8 cellular contexts compared by ENCODE assay signal in genomic region chr12:2248901-2249381, GRCh38.
DNase-seq lines count a peak whose midpoint lies in the region; ATAC-seq and TF ChIP-seq lines count a peak whose summit lies in the region.

No MANE protein-coding gene starts in this region.

- no peaks in the 10 kb centered on the region for H3K4me1 Mint-ChIP-seq in activated T-helper 2 cell treated with anti-CD3 and anti-CD28 coated beads, Interferon-gamma antibody, Interleukin-2, Interleukin-4, amounts not matched to agents 10 μg/mL and 5 μg/mL and 100 μg/mL, durations not matched to agents 14 hours and 24 hours and 36 hours (ENCODE audit: low read depth)
- no peaks in the 10 kb centered on the region for H3K4me1 Mint-ChIP-seq in activated T-helper 1 cell treated with anti-CD3 and anti-CD28 coated beads, Interleukin-12 subunit alpha, Interleukin-12 subunit beta, Interleukin-2, Interleukin-4 antibody, amounts not matched to agents 30 ng/mL and 10 ng/mL and 1 ng/mL, durations not matched to agents 14 hours and 24 hours and 36 hours (ENCODE audit: low read depth)

- no peak overlapping the region for H3K4me3 Mint-ChIP-seq in activated T-helper 2 cell treated with anti-CD3 and anti-CD28 coated beads, Interferon-gamma antibody, Interleukin-2, Interleukin-4, amounts not matched to agents 10 μg/mL and 5 μg/mL and 100 μg/mL, durations not matched to agents 14 hours and 24 hours and 36 hours (ENCODE audit: low read depth)
- no peak overlapping the region for H3K4me3 Mint-ChIP-seq in activated T-helper 1 cell treated with anti-CD3 and anti-CD28 coated beads, Interleukin-12 subunit alpha, Interleukin-12 subunit beta, Interleukin-2, Interleukin-4 antibody, amounts not matched to agents 30 ng/mL and 10 ng/mL and 1 ng/mL, durations not matched to agents 14 hours and 24 hours and 36 hours

- H3K27ac Mint-ChIP-seq in activated T-helper 2 cell treated with anti-CD3 and anti-CD28 coated beads, Interferon-gamma antibody, Interleukin-2, Interleukin-4, amounts not matched to agents 10 μg/mL and 5 μg/mL and 100 μg/mL, durations not matched to agents 14 hours and 24 hours and 36 hours: no peak overlapping the region
- no peak overlapping the region for H3K27ac Mint-ChIP-seq in activated T-helper 1 cell treated with anti-CD3 and anti-CD28 coated beads, Interleukin-12 subunit alpha, Interleukin-12 subunit beta, Interleukin-2, Interleukin-4 antibody, amounts not matched to agents 30 ng/mL and 10 ng/mL and 1 ng/mL, durations not matched to agents 14 hours and 24 hours and 36 hours

- in situ Hi-C loops in GM13976 (cut with MboI; ENCODE audit: low sequenced_read_pairs, unreplicated experiment): no loop called here

- H3K9me3 Mint-ChIP-seq in activated T-helper 2 cell treated with anti-CD3 and anti-CD28 coated beads, Interferon-gamma antibody, Interleukin-2, Interleukin-4, amounts not matched to agents 10 μg/mL and 5 μg/mL and 100 μg/mL, durations not matched to agents 14 hours and 24 hours and 36 hours: no peaks in the 10 kb centered on the region
- no peaks in the 10 kb centered on the region for H3K9me3 Mint-ChIP-seq in activated T-helper 1 cell treated with anti-CD3 and anti-CD28 coated beads, Interleukin-12 subunit alpha, Interleukin-12 subunit beta, Interleukin-2, Interleukin-4 antibody, amounts not matched to agents 30 ng/mL and 10 ng/mL and 1 ng/mL, durations not matched to agents 14 hours and 24 hours and 36 hours

- TF ChIP-seq CTCF in GM13976 (IDR thresholded peaks at IDR 0.05; ENCODE audit: borderline replicate concordance, control extremely low read depth, extremely low read depth, insufficient read depth, missing control alignments): no peak

- no peaks in the 10 kb centered on the region for H3K27me3 Mint-ChIP-seq in activated T-helper 2 cell treated with anti-CD3 and anti-CD28 coated beads, Interferon-gamma antibody, Interleukin-2, Interleukin-4, amounts not matched to agents 10 μg/mL and 5 μg/mL and 100 μg/mL, durations not matched to agents 14 hours and 24 hours and 36 hours (ENCODE audit: low read depth)
- H3K27me3 Mint-ChIP-seq in activated T-helper 1 cell treated with anti-CD3 and anti-CD28 coated beads, Interleukin-12 subunit alpha, Interleukin-12 subunit beta, Interleukin-2, Interleukin-4 antibody, amounts not matched to agents 30 ng/mL and 10 ng/mL and 1 ng/mL, durations not matched to agents 14 hours and 24 hours and 36 hours (ENCODE audit: insufficient read depth): peaks cover 1% of the 10 kb centered on the region

- intact Hi-C loops in activated T-helper 2 cell treated with anti-CD3 and anti-CD28 coated beads, Interferon-gamma antibody, Interleukin-2, Interleukin-4, amounts not matched to agents 10 μg/mL and 5 μg/mL and 100 μg/mL, durations not matched to agents 14 hours and 24 hours and 36 hours (cut with micrococcal nuclease): no loop called here
- intact Hi-C loops in activated T-helper 1 cell treated with anti-CD3 and anti-CD28 coated beads, Interleukin-12 subunit alpha, Interleukin-12 subunit beta, Interleukin-2, Interleukin-4 antibody, amounts not matched to agents 30 ng/mL and 10 ng/mL and 1 ng/mL, durations not matched to agents 14 hours and 24 hours and 36 hours (cut with micrococcal nuclease): no loop called here

- peak; percentile 70 for DNase-seq in GM13976 (ENCODE audit: low spot score)
- peak; percentile 62 to 94 (median 89) for DNase-seq in NCI-H1417 (lab: John Stamatoyannopoulos, UW)
- DNase-seq in germinal center (ENCODE audit: low spot score): peak; percentile 84
- DNase-seq in activated T-helper 2 cell treated with anti-CD3 and anti-CD28 coated beads, Interferon-gamma antibody, Interleukin-2, Interleukin-4, amounts not matched to agents 10 μg/mL and 5 μg/mL and 100 μg/mL, durations not matched to agents 14 hours and 24 hours and 36 hours (ENCODE audit: low spot score): no peak
- DNase-seq in SIG-M5 (lab: John Stamatoyannopoulos, UW): no peak
- no peak for DNase-seq in activated T-helper 1 cell treated with anti-CD3 and anti-CD28 coated beads, Interleukin-12 subunit alpha, Interleukin-12 subunit beta, Interleukin-2, Interleukin-4 antibody, amounts not matched to agents 30 ng/mL and 10 ng/mL and 1 ng/mL, durations not matched to agents 14 hours and 24 hours and 36 hours (ENCODE audit: low spot score)
- no peak for DNase-seq in cerebellar cortex (ENCODE audit: low spot score)

- ATAC-seq in GM21717 (IDR thresholded peaks at IDR 0.05; ENCODE audit: unreplicated experiment): peak; percentile 87

- no peaks in the 10 kb centered on the region for H3K36me3 Mint-ChIP-seq in activated T-helper 2 cell treated with anti-CD3 and anti-CD28 coated beads, Interferon-gamma antibody, Interleukin-2, Interleukin-4, amounts not matched to agents 10 μg/mL and 5 μg/mL and 100 μg/mL, durations not matched to agents 14 hours and 24 hours and 36 hours (ENCODE audit: low read depth)
- H3K36me3 Mint-ChIP-seq in activated T-helper 1 cell treated with anti-CD3 and anti-CD28 coated beads, Interleukin-12 subunit alpha, Interleukin-12 subunit beta, Interleukin-2, Interleukin-4 antibody, amounts not matched to agents 30 ng/mL and 10 ng/mL and 1 ng/mL, durations not matched to agents 14 hours and 24 hours and 36 hours (ENCODE audit: low read depth): no peaks in the 10 kb centered on the region

Comparison
In these comparisons a context has a peak if more than half of its experiments do, and no peak if none do; other contexts are left out.
1. DNase-seq: peak in GM13976 (single experiment), NCI-H1417 (3 of 3) and germinal center (single experiment); none in activated T-helper 2 cell treated with anti-CD3 and anti-CD28 coated beads, Interferon-gamma antibody, Interleukin-2, Interleukin-4, amounts not matched to agents 10 μg/mL and 5 μg/mL and 100 μg/mL, durations not matched to agents 14 hours and 24 hours and 36 hours (single experiment), SIG-M5 (single experiment), activated T-helper 1 cell treated with anti-CD3 and anti-CD28 coated beads, Interleukin-12 subunit alpha, Interleukin-12 subunit beta, Interleukin-2, Interleukin-4 antibody, amounts not matched to agents 30 ng/mL and 10 ng/mL and 1 ng/mL, durations not matched to agents 14 hours and 24 hours and 36 hours (single experiment) and cerebellar cortex (single experiment).